In the genomic region with DNA sequence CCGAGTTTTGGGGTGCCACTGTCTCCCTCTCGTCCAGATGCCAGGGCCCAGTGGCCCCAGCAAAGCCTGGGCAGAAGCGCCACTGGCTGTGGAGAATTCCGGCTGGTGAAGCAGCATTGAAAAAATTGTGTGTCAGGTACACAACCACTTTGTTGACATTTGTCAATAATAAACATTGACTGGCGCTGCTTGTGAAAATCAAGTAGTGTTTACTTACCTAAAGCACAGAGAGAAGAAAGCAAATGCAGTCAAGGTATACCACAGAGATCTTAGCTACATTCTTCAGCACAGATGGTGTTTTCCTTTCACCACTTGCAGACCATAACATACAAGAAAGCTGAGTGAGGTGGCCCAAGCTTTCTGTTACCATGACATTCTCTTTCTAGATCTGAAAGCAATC, we compare ENCODE assay signal across 21 cellular contexts. TPM values are rescaled to one million over a fixed set of nuclear protein-coding genes. Genes with fewer than 3 reads are reported as not detected.
"Had no signal": no experiment of that assay in that cellular context is flagged by ENCODE, and none has a peak within 500 bp of the region (broad histone marks: within the 10 kb centered on the region; RNA-seq: fewer than 3 reads in every experiment).

No MANE protein-coding gene starts in this region.

- H3K4me3 ChIP-seq: left ventricle myocardium inferior, ovary, psoas muscle, right atrium auricular region, thyroid gland had no signal

- H3K9me3 ChIP-seq: left ventricle myocardium inferior, ovary, psoas muscle, right atrium auricular region, thyroid gland had no signal

- H3K27me3 Mint-ChIP-seq: brain had no signal

- H3K36me3 Mint-ChIP-seq: brain; naive thymus-derived CD4-positive, alpha-beta T cell had no signal

- H3K4me1 Mint-ChIP-seq: brain had no signal

- H3K27me3 ChIP-seq: ovary, right atrium auricular region, thyroid gland had no signal

- FAIRE-seq: endometrium had no signal

- DNase-seq: activated CD4-positive, alpha-beta T cell treated with anti-CD3 and anti-CD28 coated beads, Interleukin-2, amount 10 ng/mL, durations not matched to agents 7 days and 5 days; activated CD4-positive, CD25-positive, alpha-beta regulatory T cell treated with anti-CD3 and anti-CD28 coated beads, Interleukin-2, amount 50 U/mL, for 72 hours; activated CD8-positive, alpha-beta T cell treated with anti-CD3 and anti-CD28 coated beads, Interleukin-2, amount 10 ng/mL, durations not matched to agents 7 days and 5 days; activated gamma-delta T cell; activated naive CD4-positive, alpha-beta T cell treated with anti-CD3 and anti-CD28 coated beads, Interleukin-2, amount 50 U/mL, for 16 hours; aorta; effector CD4-positive, alpha-beta T cell; foreskin fibroblast; left ventricle myocardium inferior; naive thymus-derived CD4-positive, alpha-beta T cell; ovary; psoas muscle; stimulated activated CD4-positive, alpha-beta T cell treated with anti-CD3 and anti-CD28 coated beads, Interleukin-12 subunit alpha, Interleukin-12 subunit beta, amount 100 ng/mL, for 4 hours; stimulated activated CD4-positive, alpha-beta T cell treated with anti-CD3 and anti-CD28 coated beads, Interleukin-4, amount 100 ng/mL, for 4 hours; stimulated activated naive CD8-positive, alpha-beta T cell treated with anti-CD3 and anti-CD28 coated beads, Interleukin-15, Interleukin-2, amounts not matched to agents 100 U/mL and 50 U/mL, for 24 hours; substantia nigra; thyroid gland had no signal

- ATAC-seq: activated CD8-positive, alpha-beta T cell treated with anti-CD3 and anti-CD28 coated beads, Interleukin-2, amount 10 ng/mL, durations not matched to agents 7 days and 5 days; naive thymus-derived CD4-positive, alpha-beta T cell; psoas muscle; stimulated activated naive CD8-positive, alpha-beta T cell treated with anti-CD3 and anti-CD28 coated beads, Interleukin-15, Interleukin-2, amounts not matched to agents 100 U/mL and 50 U/mL, for 24 hours had no signal

- H3K27ac Mint-ChIP-seq: activated CD4-positive, alpha-beta T cell treated with anti-CD3 and anti-CD28 coated beads, Interleukin-2, amount 10 ng/mL, durations not matched to agents 7 days and 5 days; activated CD8-positive, alpha-beta T cell treated with anti-CD3 and anti-CD28 coated beads, Interleukin-2, amount 10 ng/mL, durations not matched to agents 7 days and 5 days; activated T-helper 1 cell treated with anti-CD3 and anti-CD28 coated beads, Interleukin-12 subunit alpha, Interleukin-12 subunit beta, Interleukin-2, Interleukin-4 antibody, amounts not matched to agents 30 ng/mL and 10 ng/mL and 1 ng/mL, durations not matched to agents 14 hours and 24 hours and 36 hours; brain; naive thymus-derived CD4-positive, alpha-beta T cell had no signal

- H3K4me1 ChIP-seq: left ventricle myocardium inferior, psoas muscle, thyroid gland had no signal

- H3K9me3 Mint-ChIP-seq: activated CD4-positive, alpha-beta T cell treated with anti-CD3 and anti-CD28 coated beads, Interleukin-2, amount 10 ng/mL, durations not matched to agents 7 days and 5 days; activated T-helper 1 cell treated with anti-CD3 and anti-CD28 coated beads, Interleukin-12 subunit alpha, Interleukin-12 subunit beta, Interleukin-2, Interleukin-4 antibody, amounts not matched to agents 30 ng/mL and 10 ng/mL and 1 ng/mL, durations not matched to agents 14 hours and 24 hours and 36 hours had no signal

- H3K4me3 Mint-ChIP-seq: activated CD4-positive, alpha-beta T cell treated with anti-CD3 and anti-CD28 coated beads, Interleukin-2, amount 10 ng/mL, durations not matched to agents 7 days and 5 days; activated CD8-positive, alpha-beta T cell treated with anti-CD3 and anti-CD28 coated beads, Interleukin-2, amount 10 ng/mL, durations not matched to agents 7 days and 5 days; activated T-helper 1 cell treated with anti-CD3 and anti-CD28 coated beads, Interleukin-12 subunit alpha, Interleukin-12 subunit beta, Interleukin-2, Interleukin-4 antibody, amounts not matched to agents 30 ng/mL and 10 ng/mL and 1 ng/mL, durations not matched to agents 14 hours and 24 hours and 36 hours; brain; naive thymus-derived CD4-positive, alpha-beta T cell had no signal

- H3K27ac ChIP-seq: left ventricle myocardium inferior, ovary, psoas muscle, right atrium auricular region, thyroid gland had no signal

- H3K36me3 ChIP-seq: left ventricle myocardium inferior, ovary, right atrium auricular region, thyroid gland had no signal

RNA-seq across cellular contexts. Expression of a gene that starts 14.5 kb away (rescaled TPM):
- polyA plus RNA-seq: naive thymus-derived CD4-positive, alpha-beta T cell had no signal
